Comparison of ENCODE assay signal across 13 cellular contexts in the genomic region with DNA sequence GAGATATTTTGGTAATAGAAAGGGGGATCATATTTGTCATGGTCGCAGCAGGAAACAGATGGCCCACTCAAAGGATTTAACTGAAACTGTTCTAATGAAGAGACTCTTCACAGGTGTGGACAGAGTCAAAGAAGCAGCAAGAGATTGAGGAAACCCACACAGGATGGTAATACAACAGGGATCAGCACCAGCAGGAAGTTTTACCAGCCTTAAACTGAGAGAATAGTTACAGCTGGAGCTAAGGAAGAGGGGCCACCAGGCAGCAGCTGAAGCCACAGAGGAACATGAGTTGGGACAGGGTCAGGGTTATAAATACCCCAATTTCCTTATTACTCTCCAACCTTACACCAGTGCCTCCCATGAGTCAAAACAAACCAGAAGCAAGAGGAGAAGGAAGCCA.
DNase-seq lines count a peak whose midpoint lies in the region; ATAC-seq and FAIRE-seq lines count a peak whose summit lies in the region.
"Had no signal": no experiment of that assay in that cellular context is flagged by ENCODE, and none has a peak within 500 bp of the region (broad histone marks: within the 10 kb centered on the region; RNA-seq: fewer than 3 reads in every experiment).

No MANE protein-coding gene starts in this region.

- ATAC-seq in HG02642 (IDR thresholded peaks at IDR 0.05; ENCODE audit: poor library complexity, unreplicated experiment): peak; percentile 40
- ATAC-seq in stimulated activated naive B cell treated with anti-CD40 and anti-IgM and Interleukin-4, amounts not matched to agents 10 μg/mL and 1 μg/mL and 100 μg/mL, for 72 hours (replicated peaks): peak; percentile 1 to 2
- ATAC-seq: PC-3 had no signal

- peaks cover 0 to 1% of the 10 kb centered on the region in 2 donors for H3K36me3 Mint-ChIP-seq in stimulated activated naive B cell treated with anti-CD40 and anti-IgM and Interleukin-4, amounts not matched to agents 10 μg/mL and 1 μg/mL and 100 μg/mL, for 72 hours
- H3K36me3 Mint-ChIP-seq: neural progenitor cell had no signal

- no peaks in the 10 kb centered on the region for H3K27me3 Mint-ChIP-seq in stimulated activated naive B cell treated with anti-CD40 and anti-IgM and Interleukin-4, amounts not matched to agents 10 μg/mL and 1 μg/mL and 100 μg/mL, for 72 hours

- no peak for FAIRE-seq in frontal cortex (lab: Jason Lieb, UNC)
- FAIRE-seq: A204.1 had no signal

- peaks cover 40 to 65% of the 10 kb centered on the region in 2 donors for H3K4me1 Mint-ChIP-seq in stimulated activated naive B cell treated with anti-CD40 and anti-IgM and Interleukin-4, amounts not matched to agents 10 μg/mL and 1 μg/mL and 100 μg/mL, for 72 hours

- peak; percentile 60 for DNase-seq in SKM-1 treated with dmso at 0.1 percent for 144 hours (lab: John Stamatoyannopoulos, UW; ENCODE audit: unreplicated experiment)
- no peak for DNase-seq in SKM-1 (lab: John Stamatoyannopoulos, UW; ENCODE audit: unreplicated experiment)
- DNase-seq in KBM-7: peak; percentile 5
- DNase-seq in stimulated activated naive B cell treated with anti-CD40 and anti-IgM and Interleukin-4, amounts not matched to agents 10 μg/mL and 1 μg/mL and 100 μg/mL, for 72 hours: no peak
- DNase-seq in NCI-H2196 treated with DMSO at 0.1 percent for 48 hours (lab: John Stamatoyannopoulos, UW; ENCODE audit: unreplicated experiment): no peak
- DNase-seq in SIG-M5 (lab: John Stamatoyannopoulos, UW): no peak
- no peak for DNase-seq in frontal cortex (ENCODE audit: low spot score in 2 of 2)
- DNase-seq: activated CD8-positive, alpha-beta memory T cell treated with anti-CD3 and anti-CD28 coated beads, Interleukin-2, amount 50 U/mL, for 48 hours; NCI-H146; PC-3 had no signal

- in situ Hi-C loops in KBM-7 (cut with MboI; ENCODE audit: low pct_unique_long_range_greater_than_20kb, low sequenced_read_pairs): no loop called here

- peaks cover 4 to 12% of the 10 kb centered on the region in 2 donors for H3K9me3 Mint-ChIP-seq in stimulated activated naive B cell treated with anti-CD40 and anti-IgM and Interleukin-4, amounts not matched to agents 10 μg/mL and 1 μg/mL and 100 μg/mL, for 72 hours
- H3K9me3 Mint-ChIP-seq: neural progenitor cell had no signal

- peak overlapping the region; percentile 11 to 51 for H3K4me3 Mint-ChIP-seq in stimulated activated naive B cell treated with anti-CD40 and anti-IgM and Interleukin-4, amounts not matched to agents 10 μg/mL and 1 μg/mL and 100 μg/mL, for 72 hours
- H3K4me3 Mint-ChIP-seq: neural progenitor cell had no signal

- H3K27ac Mint-ChIP-seq in stimulated activated naive B cell treated with anti-CD40 and anti-IgM and Interleukin-4, amounts not matched to agents 10 μg/mL and 1 μg/mL and 100 μg/mL, for 72 hours: peak overlapping the region; percentile 57
- H3K27ac Mint-ChIP-seq: neural progenitor cell had no signal

Comparison
In these comparisons a context has a peak if more than half of its experiments do, and no peak if none do; other contexts are left out.
1. DNase-seq: peak in SKM-1 treated with dmso at 0.1 percent for 144 hours (single experiment) and KBM-7 (single experiment); none in SKM-1 (single experiment), stimulated activated naive B cell treated with anti-CD40 and anti-IgM and Interleukin-4, amounts not matched to agents 10 μg/mL and 1 μg/mL and 100 μg/mL, for 72 hours (single experiment), NCI-H2196 treated with DMSO at 0.1 percent for 48 hours (single experiment), SIG-M5 (single experiment) and frontal cortex (0 of 2).